13 cellular contexts compared by ENCODE assay signal in genomic region chrY:12537226-12537839, GRCh38.
DNase-seq lines count a peak whose midpoint lies in the region; ATAC-seq and TF ChIP-seq lines count a peak whose summit lies in the region.
"Had no signal": no experiment of that assay in that cellular context is flagged by ENCODE, and none has a peak within 500 bp of the region (broad histone marks: within the 10 kb centered on the region; RNA-seq: fewer than 3 reads in every experiment).

No MANE protein-coding gene starts in this region.

- H3K27ac Mint-ChIP-seq in T-helper 17 cell: no peak overlapping the region

- no peaks in the 10 kb centered on the region; the same call in 1 of the 2 replicates for H3K9me3 ChIP-seq in AG04450 (ENCODE audit: control insufficient read depth, insufficient read depth, low read length)
- H3K9me3 ChIP-seq in T-helper 17 cell (ENCODE audit: control insufficient read depth, low read length, poor library complexity, severe bottlenecking): no peaks in the 10 kb centered on the region

- DNase-seq in AG04450 (ENCODE audit: low read depth, low spot score) (no peak), T-helper 17 cell (no peak), foreskin keratinocyte (peak in 1 of 2 donors; percentile 26), H4 (ENCODE audit: low spot score) (no peak), DMS 273 (lab: John Stamatoyannopoulos, UW; ENCODE audit: unreplicated experiment) (no peak), KBM-7 (no peak)
- DNase-seq: COR-L47; GDM1; KG1; NCI-H1417 treated with DMSO at 0.1 percent for 48 hours; stimulated activated CD4-positive, alpha-beta T cell treated with anti-CD3 and anti-CD28 coated beads, Interleukin-12 subunit alpha, Interleukin-12 subunit beta, amount 100 ng/mL, for 4 hours had no signal

- no peak overlapping the region for H3K27ac ChIP-seq in ACC112 (ENCODE audit: low read depth, low read length)
- H3K27ac ChIP-seq in AG04450 (ENCODE audit: low read depth, low read length): no peak overlapping the region
- no peak overlapping the region for H3K27ac ChIP-seq in foreskin keratinocyte

- in situ Hi-C loops in KBM-7 (cut with MboI; ENCODE audit: low pct_unique_long_range_greater_than_20kb, low sequenced_read_pairs): no loop called here

- H3K4me3 ChIP-seq in ACC112 (ENCODE audit: low read depth, low read length) (peak overlapping the region; percentile 62), AG04450 (ENCODE audit: low read depth, low read length) (peak overlapping the region; percentile 47)

- H3K79me2 ChIP-seq in ACC112 (ENCODE audit: control insufficient read depth, insufficient read depth, low read length, unreplicated experiment): no peaks in the 10 kb centered on the region

- peaks cover 6% of the 10 kb centered on the region for H3K27me3 Mint-ChIP-seq in T-helper 17 cell

- no peak for TF ChIP-seq CTCF in AG04450 (IDR thresholded peaks at IDR 0.05; ENCODE audit: low read depth, low read length)
- no peak for TF ChIP-seq CTCF in foreskin keratinocyte (conservative IDR thresholded peaks at IDR 0.05)

- ATAC-seq in T-helper 17 cell: peak; percentile 39
- peak; percentile 44 for ATAC-seq in foreskin keratinocyte
- no peak for ATAC-seq in GM18907 (IDR thresholded peaks at IDR 0.05; ENCODE audit: unreplicated experiment)

- H3K4me1 ChIP-seq in ACC112 (ENCODE audit: control insufficient read depth, insufficient read depth, low read length, unreplicated experiment) (no peaks in the 10 kb centered on the region), foreskin keratinocyte (no peaks in the 10 kb centered on the region)

- H3K4me3 Mint-ChIP-seq in T-helper 17 cell: peak overlapping the region; percentile 73

- H3K27me3 ChIP-seq in ACC112 (ENCODE audit: insufficient read depth, low read length): no peaks in the 10 kb centered on the region
- H3K27me3 ChIP-seq in AG04450 (ENCODE audit: control insufficient read depth, insufficient read depth, low read length): peaks cover 10% of the 10 kb centered on the region
- no peaks in the 10 kb centered on the region for H3K27me3 ChIP-seq in foreskin keratinocyte

- no peaks in the 10 kb centered on the region for H3K36me3 Mint-ChIP-seq in T-helper 17 cell (ENCODE audit: low read depth)

- H3K36me3 ChIP-seq in ACC112 (ENCODE audit: insufficient read depth, low read length): no peaks in the 10 kb centered on the region

- CTCF ChIA-PET in AG04450 (lab: Charles Lee): no interaction called here

- POLR2A ChIA-PET in AG04450 (lab: Yijun Ruan, JAX): no interaction called here

- peaks cover 5% of the 10 kb centered on the region for H3K4me1 Mint-ChIP-seq in T-helper 17 cell

- no peak overlapping the region for H2AFZ ChIP-seq in ACC112 (ENCODE audit: low read length, unreplicated experiment)
